Comparison of ENCODE assay signal across 30 cellular contexts in genomic region chr3:119599558-119600174, GRCh38. TPM values are rescaled to one million over a fixed set of nuclear protein-coding genes. Genes with fewer than 3 reads are reported as not detected.
A peak's percentile ranks its signal among the peaks of the same experiment; 100 is the strongest.
DNase-seq lines count a peak whose midpoint lies in the region; ATAC-seq, FAIRE-seq and TF ChIP-seq lines count a peak whose summit lies in the region.
"Had no signal": no experiment of that assay in that cellular context is flagged by ENCODE, and none has a peak within 500 bp of the region (broad histone marks: within the 10 kb centered on the region; RNA-seq: fewer than 3 reads in every experiment).

No MANE protein-coding gene starts in this region.

- peak overlapping the region; percentile 44 for H3K27ac Mint-ChIP-seq in dendritic cell treated with granulocyte-macrophage colony-stimulating factor and Interleukin-4, amounts not matched to agents 40 ng/mL and 50 ng/mL, for 4 days
- H3K27ac Mint-ChIP-seq in stimulated activated naive CD8-positive, alpha-beta T cell treated with anti-CD3 and anti-CD28 coated beads, Interleukin-15, amount 100 ng/mL, for 72 hours, result peak overlapping the region; percentile 2 to 55
- H3K27ac Mint-ChIP-seq: activated B cell treated with CpG ODN at 0.5 μM for 24 hours, mesothelial cell of epicardium, progenitor cell of endocrine pancreas had no signal

- H3K4me3 Mint-ChIP-seq in dendritic cell treated with granulocyte-macrophage colony-stimulating factor and Interleukin-4, amounts not matched to agents 40 ng/mL and 50 ng/mL, for 4 days, result no peak overlapping the region
- no peak overlapping the region for H3K4me3 Mint-ChIP-seq in stimulated activated naive CD8-positive, alpha-beta T cell treated with anti-CD3 and anti-CD28 coated beads, Interleukin-15, amount 100 ng/mL, for 72 hours
- H3K4me3 Mint-ChIP-seq: activated B cell treated with CpG ODN at 0.5 μM for 24 hours, mesothelial cell of epicardium, naive B cell, type B pancreatic cell had no signal

- no peaks in the 10 kb centered on the region for H3K9me3 Mint-ChIP-seq in dendritic cell treated with granulocyte-macrophage colony-stimulating factor and Interleukin-4, amounts not matched to agents 40 ng/mL and 50 ng/mL, for 4 days
- H3K9me3 Mint-ChIP-seq in stimulated activated naive CD8-positive, alpha-beta T cell treated with anti-CD3 and anti-CD28 coated beads, Interleukin-15, amount 100 ng/mL, for 72 hours, result no peaks in the 10 kb centered on the region
- H3K9me3 Mint-ChIP-seq: activated B cell treated with CpG ODN at 0.5 μM for 24 hours, mesothelial cell of epicardium, naive B cell, type B pancreatic cell had no signal

- DNase-seq in left ventricle myocardium inferior (no peak), Right ventricle myocardium superior (no peak), GM19239 (ENCODE audit: insufficient read length, low spot score) (no peak), NCI-H446 (lab: John Stamatoyannopoulos, UW) (no peak), NCI-H510A (lab: John Stamatoyannopoulos, UW) (no peak)
- no peak for DNase-seq in stimulated activated naive CD8-positive, alpha-beta T cell treated with anti-CD3 and anti-CD28 coated beads, Interleukin-15, amount 100 ng/mL, for 72 hours
- DNase-seq in activated effector memory CD4-positive, alpha-beta T cell treated with anti-CD3 and anti-CD28 coated beads, Interleukin-2, amount 50 U/mL, for 16 hours, result no peak
- DNase-seq: ACHN; activated B cell treated with CpG ODN at 0.5 μM for 24 hours; activated CD4-positive, alpha-beta T cell treated with anti-CD3 and anti-CD28 coated beads, Interleukin-2, amount 50 U/mL, for 4 hours; activated effector memory CD4-positive, alpha-beta T cell treated with Interleukin-2 at 50 U/mL for 16 hours; BE2C; central memory CD4-positive, alpha-beta T cell; dermis blood vessel endothelial cell; DMS153; KBM-7; MM.1S; naive B cell; NCI-H1417 treated with DMSO at 0.1 percent for 48 hours; NCI-H2081 treated with DMSO at 0.1 percent for 48 hours; NCI-H226; NCI-H82; SHP77 had no signal

- no peak for TF ChIP-seq CTCF in left ventricle myocardium inferior (IDR thresholded peaks at IDR 0.05; ENCODE audit: borderline replicate concordance)

- H3K4me1 Mint-ChIP-seq in dendritic cell treated with granulocyte-macrophage colony-stimulating factor and Interleukin-4, amounts not matched to agents 40 ng/mL and 50 ng/mL, for 4 days (ENCODE audit: low read depth), result peaks cover 68% of the 10 kb centered on the region
- peaks cover 56% of the 10 kb centered on the region for H3K4me1 Mint-ChIP-seq in stimulated activated naive CD8-positive, alpha-beta T cell treated with anti-CD3 and anti-CD28 coated beads, Interleukin-15, amount 100 ng/mL, for 72 hours

- peak overlapping the region; percentile 87 for H3K27ac ChIP-seq in left ventricle myocardium inferior (replicated peaks)
- H3K27ac ChIP-seq: neutrophil had no signal

- no peaks in the 10 kb centered on the region for H3K27me3 ChIP-seq in left ventricle myocardium inferior (ENCODE audit: low read depth)
- H3K27me3 ChIP-seq: BE2C, neutrophil had no signal

- intact Hi-C loops in left ventricle myocardium inferior (cut with micrococcal nuclease), result no loop called here
- intact Hi-C loops in Right ventricle myocardium superior (cut with DNase I), result loop anchor here (5.0 kb wide), 2 partner anchors 38 to 78 kb away; partner anchors contain the start of gene COX17
- intact Hi-C loops in dendritic cell treated with granulocyte-macrophage colony-stimulating factor and Interleukin-4, amounts not matched to agents 40 ng/mL and 50 ng/mL, for 4 days (cut with micrococcal nuclease), result loop anchor here (2.0 to 5.0 kb wide), 2 partner anchors 58 to 77 kb away; partner anchors contain the start of gene COX17

- H3K36me3 ChIP-seq in left ventricle myocardium inferior, result no peaks in the 10 kb centered on the region
- H3K36me3 ChIP-seq: BE2C, neutrophil had no signal

- no peaks in the 10 kb centered on the region for H3K9me3 ChIP-seq in left ventricle myocardium inferior (replicated peaks)
- H3K9me3 ChIP-seq: BE2C, neutrophil had no signal

- no peaks in the 10 kb centered on the region for H3K27me3 Mint-ChIP-seq in dendritic cell treated with granulocyte-macrophage colony-stimulating factor and Interleukin-4, amounts not matched to agents 40 ng/mL and 50 ng/mL, for 4 days
- no peaks in the 10 kb centered on the region for H3K27me3 Mint-ChIP-seq in stimulated activated naive CD8-positive, alpha-beta T cell treated with anti-CD3 and anti-CD28 coated beads, Interleukin-15, amount 100 ng/mL, for 72 hours
- H3K27me3 Mint-ChIP-seq: activated B cell treated with CpG ODN at 0.5 μM for 24 hours, type B pancreatic cell had no signal

- H3K4me3 ChIP-seq in left ventricle myocardium inferior, result no peak overlapping the region

- H3K36me3 Mint-ChIP-seq in dendritic cell treated with granulocyte-macrophage colony-stimulating factor and Interleukin-4, amounts not matched to agents 40 ng/mL and 50 ng/mL, for 4 days (ENCODE audit: low read depth), result no peaks in the 10 kb centered on the region
- H3K36me3 Mint-ChIP-seq: mesothelial cell of epicardium, naive B cell, type B pancreatic cell had no signal

- no peak for ATAC-seq in Right ventricle myocardium superior (ENCODE audit: poor library complexity)
- ATAC-seq in stimulated activated naive CD8-positive, alpha-beta T cell treated with anti-CD3 and anti-CD28 coated beads, Interleukin-15, amount 100 ng/mL, for 72 hours, result no peak

- peaks cover 81% of the 10 kb centered on the region for H3K4me1 ChIP-seq in left ventricle myocardium inferior

- peak; percentile 75 for FAIRE-seq in GM19239 (lab: Jason Lieb, UNC)
- FAIRE-seq: endometrium had no signal

RNA-seq across cellular contexts. Expression of gene PLA1A, which starts 2.0 kb away (rescaled TPM):
- total RNA-seq in left ventricle myocardium inferior (2.8 TPM), Right ventricle myocardium superior (1.6 TPM)
- total RNA-seq: mesothelial cell of epicardium, OCI-LY7, progenitor cell of endocrine pancreas had no signal

RNA-seq across cellular contexts. Expression of gene ADPRH, which starts 20.4 kb away (rescaled TPM):
- total RNA-seq in left ventricle myocardium inferior (9.8 TPM), Right ventricle myocardium superior (12.2 TPM)
- total RNA-seq: OCI-LY7 had no signal

RNA-seq across cellular contexts. Expression of gene CD80, which starts 40.3 kb away (rescaled TPM):
- total RNA-seq in left ventricle myocardium inferior (not detected), Right ventricle myocardium superior (not detected)
- total RNA-seq: mesothelial cell of epicardium, OCI-LY7 had no signal
